Comparison of ENCODE assay signal across 1 cellular context in genomic region chr2:58045580-58046334, GRCh38.
TF ChIP-seq lines count a peak whose summit lies in the region.

No MANE protein-coding gene starts in this region.

TF ChIP-seq in H1, 55 proteins besides CTCF, POLR2A, EP300 and RAD21:
- no peak for TF ChIP-seq CHD7 (IDR thresholded peaks at IDR 0.05; ENCODE audit: insufficient replicate concordance, low read length)
